Comparison of ENCODE assay signal across 9 cellular contexts in the genomic region with DNA sequence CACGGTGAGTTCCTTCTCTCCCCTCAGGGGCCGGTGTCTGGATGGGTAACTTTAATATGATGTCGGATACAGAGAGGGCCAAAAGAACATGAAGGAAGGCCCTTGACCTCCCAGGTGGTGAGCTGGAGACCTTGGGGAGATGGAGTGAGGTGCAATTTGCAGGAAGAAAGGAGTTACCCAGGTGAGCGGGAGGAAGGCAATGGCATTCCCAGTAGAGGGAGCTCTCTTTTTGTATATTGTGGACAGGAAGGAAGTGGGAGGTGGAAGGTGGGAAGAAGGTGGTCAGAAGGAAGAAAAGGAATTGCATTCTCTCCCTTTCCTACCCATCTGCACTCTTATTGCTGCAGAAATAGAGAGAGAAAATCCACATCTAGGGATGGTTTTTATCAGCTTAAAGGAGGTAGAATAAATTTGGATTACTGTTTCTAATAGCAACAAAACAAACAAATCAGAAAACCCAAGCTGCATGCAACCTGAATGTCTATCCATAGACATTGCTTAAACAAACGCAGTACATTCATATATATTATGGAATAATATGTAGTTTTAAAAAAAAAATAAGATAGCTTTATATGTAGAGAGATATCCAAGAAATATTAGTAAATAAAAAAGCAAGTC.
DNase-seq lines count a peak whose midpoint lies in the region; ATAC-seq lines count a peak whose summit lies in the region.
"Had no signal": no experiment of that assay in that cellular context is flagged by ENCODE, and none has a peak within 500 bp of the region (broad histone marks: within the 10 kb centered on the region; RNA-seq: fewer than 3 reads in every experiment).

No MANE protein-coding gene starts in this region.

- DNase-seq in DMS 273 treated with DMSO at 0.1 percent for 48 hours (lab: John Stamatoyannopoulos, UW) (peak; percentile 36), NCI-H1417 (lab: John Stamatoyannopoulos, UW) (peak in 2 of 3 experiments; percentile 69 to 87), amniotic epithelial cell (ENCODE audit: low read depth) (peak; percentile 25), left lobe of liver (ENCODE audit: low spot score) (no peak), DMS114 treated with DMSO at 0.1 percent for 48 hours (lab: John Stamatoyannopoulos, UW; ENCODE audit: unreplicated experiment) (no peak), ecto neural progenitor cell (ENCODE audit: low spot score) (no peak), amniotic stem cell (lab: John Stamatoyannopoulos, UW) (no peak)
- DNase-seq: activated T-cell treated with anti-CD3 and anti-CD28 coated beads, Interleukin-2, amount 50 U/mL, for 4 hours had no signal

- ATAC-seq in left lobe of liver (peak; percentile 85), HG03108 (IDR thresholded peaks at IDR 0.05; ENCODE audit: unreplicated experiment) (no peak)
- ATAC-seq: activated T-cell treated with anti-CD3 and anti-CD28 coated beads, Interleukin-2, amount 50 U/mL, for 4 hours had no signal

Comparison
In these comparisons a context has a peak if more than half of its experiments do, and no peak if none do; other contexts are left out.
1. DNase-seq: peak in DMS 273 treated with DMSO at 0.1 percent for 48 hours (single experiment), NCI-H1417 (2 of 3) and amniotic epithelial cell (single experiment); none in left lobe of liver (single experiment), DMS114 treated with DMSO at 0.1 percent for 48 hours (single experiment), ecto neural progenitor cell (single experiment) and amniotic stem cell (single experiment).